12 cellular contexts compared by ENCODE assay signal in genomic region chr15:98154863-98155262, GRCh38.
A peak's percentile ranks its signal among the peaks of the same experiment; 100 is the strongest.
DNase-seq lines count a peak whose midpoint lies in the region; ATAC-seq and TF ChIP-seq lines count a peak whose summit lies in the region.
"Had no signal": no experiment of that assay in that cellular context is flagged by ENCODE, and none has a peak within 500 bp of the region (broad histone marks: within the 10 kb centered on the region; RNA-seq: fewer than 3 reads in every experiment).

No MANE protein-coding gene starts in this region.

- H3K79me2 ChIP-seq in PC-3 (ENCODE audit: low read length), result no peaks in the 10 kb centered on the region

- ATAC-seq in PC-3 (no peak), GM21360 (IDR thresholded peaks at IDR 0.05; ENCODE audit: unreplicated experiment) (no peak), HG03520 (IDR thresholded peaks at IDR 0.05; ENCODE audit: unreplicated experiment) (no peak)
- ATAC-seq: stimulated activated naive CD8-positive, alpha-beta T cell treated with anti-CD3 and anti-CD28 coated beads, Interleukin-15, amount 100 ng/mL, for 72 hours had no signal

- BruUV-seq in PC-3 (replicated peaks; lab: Mats Ljungman, UMichigan), result no TSS peak

- DNase-seq in EL (peak; percentile 99), PC-3 (peak; percentile 19), epithelial cell of prostate (ENCODE audit: low read depth, low spot score) (peak; percentile 86), renal cortical epithelial cell (ENCODE audit: low read depth) (peak; percentile 54), KG1 (lab: John Stamatoyannopoulos, UW) (no peak)
- no peak for DNase-seq in activated CD4-positive, alpha-beta T cell treated with anti-CD3 and anti-CD28 coated beads, Interleukin-2, amount 50 U/mL, for 4 hours
- DNase-seq: DMS 273 treated with DMSO at 0.1 percent for 48 hours; NCI-H510A treated with DMSO at 0.1 percent for 48 hours; stimulated activated naive CD8-positive, alpha-beta T cell treated with anti-CD3 and anti-CD28 coated beads, Interleukin-15, amount 100 ng/mL, for 72 hours; WERI-Rb-1 had no signal

- POLR2A ChIA-PET in PC-3 (lab: Charles Lee; ENCODE audit: unreplicated experiment), result no interaction called here

- H3K27ac ChIP-seq in PC-3 (ENCODE audit: low read length) (no peak overlapping the region), epithelial cell of prostate (peak overlapping the region; percentile 71)
- H3K27ac ChIP-seq: WERI-Rb-1 had no signal

- no peak overlapping the region for H3K9ac ChIP-seq in PC-3 (ENCODE audit: low read length)

- no peak overlapping the region for H3K4me3 ChIP-seq in PC-3 (ENCODE audit: low read length)

- no peak overlapping the region for H3K4me2 ChIP-seq in PC-3 (ENCODE audit: low read length)

- no peaks in the 10 kb centered on the region for H3K9me3 ChIP-seq in PC-3 (ENCODE audit: low read length)

- intact Hi-C loops in PC-3 (cut with micrococcal nuclease), result no loop called here

- no peaks in the 10 kb centered on the region for H4K20me1 ChIP-seq in PC-3 (ENCODE audit: low read length)

- CTCF ChIA-PET in PC-3 (lab: Charles Lee), result no interaction called here

- TF ChIP-seq CTCF in PC-3 (conservative IDR thresholded peaks at IDR 0.05; ENCODE audit: low read depth, low read length), result no peak

- H3F3A ChIP-seq in PC-3 (ENCODE audit: low read length, unreplicated experiment), result no peaks in the 10 kb centered on the region

- 0 out of 2 replicates have a peak, but pooled peaks cover under 1% of the 10 kb centered on the region for H3K27me3 ChIP-seq in PC-3 (ENCODE audit: low read length)

- H3K36me3 ChIP-seq in PC-3 (ENCODE audit: low read depth, low read length), result no peaks in the 10 kb centered on the region
- H3K36me3 ChIP-seq: WERI-Rb-1 had no signal

- H3K4me1 ChIP-seq in PC-3 (ENCODE audit: insufficient read depth, low read length), result no peaks in the 10 kb centered on the region

- no peak overlapping the region for H2AFZ ChIP-seq in PC-3 (ENCODE audit: low read length)

- no peaks in the 10 kb centered on the region for H3K9me2 ChIP-seq in PC-3 (replicated peaks; ENCODE audit: low read length)

Comparison
In these comparisons a context has a peak if more than half of its experiments do, and no peak if none do; other contexts are left out.
1. DNase-seq: peak in EL (single experiment), PC-3 (single experiment), epithelial cell of prostate (single experiment) and renal cortical epithelial cell (single experiment); none in KG1 (single experiment) and activated CD4-positive, alpha-beta T cell treated with anti-CD3 and anti-CD28 coated beads, Interleukin-2, amount 50 U/mL, for 4 hours (0 of 2).